ENCODE assay signal across 8 cellular contexts in the genomic region with DNA sequence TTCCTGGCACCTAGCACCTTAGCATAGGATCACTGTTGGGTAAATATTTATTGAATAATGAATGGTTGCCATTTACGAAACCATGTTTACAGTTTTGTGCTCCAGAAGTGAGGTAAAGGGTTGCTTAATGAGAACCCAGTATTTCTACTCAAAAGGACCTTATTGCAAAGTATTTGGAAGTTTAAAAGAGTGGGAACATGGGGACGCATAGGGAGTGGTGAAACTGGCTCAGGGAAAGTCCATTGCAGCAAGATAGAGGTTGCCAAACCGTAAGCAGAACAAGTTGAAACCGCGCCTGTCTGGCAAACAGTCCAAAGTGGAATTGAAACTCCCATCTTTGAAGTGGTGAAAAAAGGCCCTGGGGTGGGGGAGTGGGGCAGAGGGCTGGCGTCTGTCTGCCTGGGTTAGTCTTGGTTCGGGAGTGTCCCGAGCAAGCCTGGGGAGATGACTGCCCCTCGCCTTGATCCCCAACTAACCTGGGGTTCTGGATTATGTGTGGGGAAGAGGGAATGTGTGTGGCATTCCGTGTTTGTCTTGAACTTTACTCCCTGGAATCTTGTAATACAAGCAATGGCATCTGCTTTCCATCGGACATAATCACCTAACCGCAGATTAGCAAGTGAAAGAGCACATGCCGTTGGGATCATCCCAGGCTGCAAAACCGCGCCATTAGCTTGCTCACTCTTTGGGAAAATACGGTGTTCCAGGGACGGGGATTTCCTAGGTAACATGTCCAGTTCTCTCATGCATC. TPM values are rescaled to one million over a fixed set of nuclear protein-coding genes. Genes with fewer than 3 reads are reported as not detected.
DNase-seq lines count a peak whose midpoint lies in the region; ATAC-seq and TF ChIP-seq lines count a peak whose summit lies in the region.

No MANE protein-coding gene starts in this region.

- H3K27ac Mint-ChIP-seq in WTC11: no peak overlapping the region
- no peak overlapping the region for H3K27ac Mint-ChIP-seq in CD4-positive, alpha-beta T cell

- H3K36me3 Mint-ChIP-seq in WTC11: peaks cover 14% of the 10 kb centered on the region
- H3K36me3 Mint-ChIP-seq in CD4-positive, alpha-beta T cell (ENCODE audit: low read depth): no peaks in the 10 kb centered on the region

- TF ChIP-seq CTCF in AG10803 (conservative IDR thresholded peaks at IDR 0.05; ENCODE audit: low read length) (no peak), WTC11 (IDR thresholded peaks at IDR 0.05) (no peak), stomach (IDR thresholded peaks at IDR 0.05) (no peak)
- TF ChIP-seq CTCF in CD4-positive, alpha-beta T cell (IDR thresholded peaks at IDR 0.05): no peak

- ATAC-seq in HG02610 (IDR thresholded peaks at IDR 0.05; ENCODE audit: unreplicated experiment) (peak; percentile 70), WTC11 (no peak; the same call in 1 of the 2 replicates)
- ATAC-seq in CD4-positive, alpha-beta T cell (ENCODE audit: poor library complexity): no peak

- no peak for TF ChIP-seq POLR2A in stomach (IDR thresholded peaks at IDR 0.05)

- DNase-seq in AG10803 (ENCODE audit: low read depth) (peak; percentile 90), WTC11 (ENCODE audit: low spot score) (no peak), iPS-NIHi11 (ENCODE audit: low spot score) (peak; percentile 5), stomach (peak; percentile 80), NCI-H1694 treated with DMSO at 0.1 percent for 48 hours (lab: John Stamatoyannopoulos, UW) (no peak)
- no peak for DNase-seq in CD4-positive, alpha-beta T cell
- DNase-seq in stimulated activated CD8-positive, alpha-beta memory T cell treated with anti-CD3 and anti-CD28 coated beads, Interleukin-4, amount 100 ng/mL, for 48 hours: no peak

- H3K9me3 Mint-ChIP-seq in WTC11: peaks cover 9% of the 10 kb centered on the region
- H3K9me3 Mint-ChIP-seq in CD4-positive, alpha-beta T cell: no peaks in the 10 kb centered on the region

- H3K4me3 Mint-ChIP-seq in WTC11: no peak overlapping the region
- no peak overlapping the region for H3K4me3 Mint-ChIP-seq in CD4-positive, alpha-beta T cell

- CTCF ChIA-PET in WTC11 (lab: Charles Lee): interaction anchor here (1.3 kb wide), 1 partner anchor 39 kb away, joined by 5 read pairs; no protein-coding TSS in a partner anchor
- CTCF ChIA-PET in CD4-positive, alpha-beta T cell (lab: Charles Lee): no interaction called here

- H3K27me3 Mint-ChIP-seq in WTC11 (ENCODE audit: low read depth): no peaks in the 10 kb centered on the region
- no peaks in the 10 kb centered on the region for H3K27me3 Mint-ChIP-seq in CD4-positive, alpha-beta T cell

- H3K4me3 ChIP-seq in AG10803 (ENCODE audit: low read length) (peak overlapping the region; percentile 14), stomach (peak overlapping the region in 2 of 4 donors; percentile 0 to 26)

- no peaks in the 10 kb centered on the region for H3K27me3 ChIP-seq in stomach
- H3K27me3 ChIP-seq in CD4-positive, alpha-beta T cell (ENCODE audit: control insufficient read depth, insufficient read depth, low read length): no peaks in the 10 kb centered on the region

- H3K9me3 ChIP-seq in stomach: no peaks in the 10 kb centered on the region
- H3K9me3 ChIP-seq in CD4-positive, alpha-beta T cell (ENCODE audit: control insufficient read depth, low read length): no peaks in the 10 kb centered on the region

- intact Hi-C loops in stomach (cut with DNase I; ENCODE audit: low total_unique reads): no loop called here
- intact Hi-C loops in CD4-positive, alpha-beta T cell (cut with DNase I, micrococcal nuclease): no loop called here

- peaks cover 0 to 13% (median 4%) of the 10 kb centered on the region in 4 donors for H3K36me3 ChIP-seq in stomach

- TF ChIP-seq EP300 in stomach (IDR thresholded peaks at IDR 0.05): no peak

- peaks cover 86 to 100% (median 98%) of the 10 kb centered on the region in 4 donors for H3K4me1 ChIP-seq in stomach

- H3K4me1 Mint-ChIP-seq in WTC11: peaks cover 26% of the 10 kb centered on the region
- H3K4me1 Mint-ChIP-seq in CD4-positive, alpha-beta T cell (ENCODE audit: low read depth): no peaks in the 10 kb centered on the region

- 17 to 37% (median 20%) methylated on average over 17 of the region's 17 CpGs for WGBS in stomach, 5 donors

- POLR2A ChIA-PET in WTC11 (lab: Charles Lee): no interaction called here
- POLR2A ChIA-PET in CD4-positive, alpha-beta T cell (lab: Charles Lee): no interaction called here

- peak overlapping the region; percentile 90 to 96 (median 94) for H3K27ac ChIP-seq in stomach
- no peak overlapping the region for H3K27ac ChIP-seq in CD4-positive, alpha-beta T cell (ENCODE audit: low read depth, low read length)

TF ChIP-seq in WTC11, 78 proteins besides CTCF, POLR2A, EP300 and RAD21:
- TF ChIP-seq RELA (CRISPR knock-in tag; IDR thresholded peaks at IDR 0.05; ENCODE audit: borderline replicate concordance) (no peak), ETV6 (CRISPR knock-in tag; IDR thresholded peaks at IDR 0.05) (no peak), GABPB1 (CRISPR knock-in tag; IDR thresholded peaks at IDR 0.05) (peak; percentile 10; the same call in 1 of the 2 replicates)
- TF ChIP-seq, protein P1, sequence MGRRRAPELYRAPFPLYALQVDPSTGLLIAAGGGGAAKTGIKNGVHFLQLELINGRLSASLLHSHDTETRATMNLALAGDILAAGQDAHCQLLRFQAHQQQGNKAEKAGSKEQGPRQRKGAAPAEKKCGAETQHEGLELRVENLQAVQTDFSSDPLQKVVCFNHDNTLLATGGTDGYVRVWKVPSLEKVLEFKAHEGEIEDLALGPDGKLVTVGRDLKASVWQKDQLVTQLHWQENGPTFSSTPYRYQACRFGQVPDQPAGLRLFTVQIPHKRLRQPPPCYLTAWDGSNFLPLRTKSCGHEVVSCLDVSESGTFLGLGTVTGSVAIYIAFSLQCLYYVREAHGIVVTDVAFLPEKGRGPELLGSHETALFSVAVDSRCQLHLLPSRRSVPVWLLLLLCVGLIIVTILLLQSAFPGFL (CRISPR knock-in tag; IDR thresholded peaks at IDR 0.05; ENCODE audit: borderline replicate concordance): 0 out of 2 replicates have a peak, but pooled peaks have one; percentile 47

RNA-seq across cellular contexts. Expression of a gene that starts 7.2 kb away (rescaled TPM):
- total RNA-seq in WTC11 (2021) (32.6 to 36.7 TPM (median 36.7 TPM) in 3 replicates), stomach (100 to 1,000 TPM in 3 of 5 donors, 10 to 100 TPM in 2; 50.3 to 196 (median 116) TPM)
- 100 to 1,000 TPM; 129 to 296 (median 134) TPM for polyA plus RNA-seq in stomach
- 1 to 10 TPM; 2.0 to 2.1 TPM for total RNA-seq in CD4-positive, alpha-beta T cell

Comparison
In these comparisons a context has a peak if more than half of its experiments do, and no peak if none do; other contexts are left out.
1. DNase-seq: peak in AG10803 (single experiment), iPS-NIHi11 (single experiment) and stomach (single experiment); none in WTC11 (single experiment), CD4-positive, alpha-beta T cell (0 of 10), stimulated activated CD8-positive, alpha-beta memory T cell treated with anti-CD3 and anti-CD28 coated beads, Interleukin-4, amount 100 ng/mL, for 48 hours (single experiment) and NCI-H1694 treated with DMSO at 0.1 percent for 48 hours (single experiment).
2. RNA of a gene that starts 7.2 kb away (total RNA-seq): 50.3 to 196 TPM in stomach and 32.6 to 36.7 TPM in WTC11; 2.0 to 2.1 TPM in CD4-positive, alpha-beta T cell; every median in the first group is over 10 times any median in the second.